13 cellular contexts compared by ENCODE assay signal in genomic region chr10:131149586-131149985, GRCh38.
DNase-seq lines count a peak whose midpoint lies in the region; ATAC-seq and TF ChIP-seq lines count a peak whose summit lies in the region.
"Had no signal": no experiment of that assay in that cellular context is flagged by ENCODE, and none has a peak within 500 bp of the region (broad histone marks: within the 10 kb centered on the region; RNA-seq: fewer than 3 reads in every experiment).

No MANE protein-coding gene starts in this region.

- no peak for ATAC-seq in CD8-positive, alpha-beta T cell
- no peak for ATAC-seq in stimulated activated naive B cell treated with anti-CD40 and anti-IgM and Interleukin-4, amounts not matched to agents 10 μg/mL and 1 μg/mL and 100 μg/mL, for 72 hours (replicated peaks)

- POLR2A ChIA-PET in CD8-positive, alpha-beta T cell (lab: Charles Lee) = no interaction called here

- TF ChIP-seq CTCF in CD14-positive monocyte (IDR thresholded peaks at IDR 0.05) (no peak), thyroid gland (IDR thresholded peaks at IDR 0.05) (no peak)
- no peak for TF ChIP-seq CTCF in CD8-positive, alpha-beta T cell (IDR thresholded peaks at IDR 0.05)

- no peaks in the 10 kb centered on the region for H3K27me3 ChIP-seq in thyroid gland
- no peaks in the 10 kb centered on the region for H3K27me3 ChIP-seq in CD8-positive, alpha-beta T cell (ENCODE audit: insufficient read depth, low read length)

- no peak overlapping the region for H3K4me3 ChIP-seq in thyroid gland (replicated peaks in 1 of 3)
- H3K4me3 ChIP-seq in CD8-positive, alpha-beta T cell (ENCODE audit: low read depth, low read length) = no peak overlapping the region
- H3K4me3 ChIP-seq: HAP-1 had no signal

- H3K36me3 Mint-ChIP-seq in CD14-positive monocyte = no peaks in the 10 kb centered on the region
- no peaks in the 10 kb centered on the region for H3K36me3 Mint-ChIP-seq in CD8-positive, alpha-beta T cell
- no peaks in the 10 kb centered on the region for H3K36me3 Mint-ChIP-seq in stimulated activated naive B cell treated with anti-CD40 and anti-IgM and Interleukin-4, amounts not matched to agents 10 μg/mL and 1 μg/mL and 100 μg/mL, for 72 hours
- H3K36me3 Mint-ChIP-seq: CD4-positive, CD25-positive, alpha-beta regulatory T cell had no signal

- intact Hi-C loops in CD14-positive monocyte (cut with micrococcal nuclease) = no loop called here
- intact Hi-C loops in posterior vena cava (cut with DNase I) = no loop called here
- intact Hi-C loops in thyroid gland (cut with DNase I) = no loop called here
- intact Hi-C loops in CD8-positive, alpha-beta T cell (cut with DNase I, micrococcal nuclease) = no loop called here

- peaks cover 15 to 41% (median 23%) of the 10 kb centered on the region in 7 donors for H3K9me3 Mint-ChIP-seq in CD14-positive monocyte
- peaks cover 10% of the 10 kb centered on the region for H3K9me3 Mint-ChIP-seq in CD8-positive, alpha-beta T cell
- H3K9me3 Mint-ChIP-seq in stimulated activated naive B cell treated with anti-CD40 and anti-IgM and Interleukin-4, amounts not matched to agents 10 μg/mL and 1 μg/mL and 100 μg/mL, for 72 hours = peaks cover 17 to 23% of the 10 kb centered on the region in 2 donors

- peaks cover 0 to 1% (median 0%) of the 10 kb centered on the region in 3 donors for H3K27me3 Mint-ChIP-seq in CD14-positive monocyte (ENCODE audit: low read depth in 3 of 3)
- peaks cover 4% of the 10 kb centered on the region for H3K27me3 Mint-ChIP-seq in CD8-positive, alpha-beta T cell (ENCODE audit: low read depth)
- no peaks in the 10 kb centered on the region for H3K27me3 Mint-ChIP-seq in stimulated activated naive B cell treated with anti-CD40 and anti-IgM and Interleukin-4, amounts not matched to agents 10 μg/mL and 1 μg/mL and 100 μg/mL, for 72 hours

- H3K27ac ChIP-seq in thyroid gland = peak overlapping the region in 2 of 3 donors; percentile 8 to 73
- no peak overlapping the region for H3K27ac ChIP-seq in CD8-positive, alpha-beta T cell (ENCODE audit: low read depth, low read length)

- no peak for TF ChIP-seq POLR2A in thyroid gland (IDR thresholded peaks at IDR 0.05)

- H3K4me1 ChIP-seq in thyroid gland = peaks cover 15 to 40% of the 10 kb centered on the region in 2 donors
- no peaks in the 10 kb centered on the region for H3K4me1 ChIP-seq in CD8-positive, alpha-beta T cell (ENCODE audit: insufficient read depth, low read length)
- H3K4me1 ChIP-seq: HAP-1 had no signal

- no peak overlapping the region for H3K4me3 Mint-ChIP-seq in CD14-positive monocyte
- H3K4me3 Mint-ChIP-seq in CD8-positive, alpha-beta T cell = no peak overlapping the region
- H3K4me3 Mint-ChIP-seq in stimulated activated naive B cell treated with anti-CD40 and anti-IgM and Interleukin-4, amounts not matched to agents 10 μg/mL and 1 μg/mL and 100 μg/mL, for 72 hours = no peak overlapping the region
- H3K4me3 Mint-ChIP-seq: CD4-positive, CD25-positive, alpha-beta regulatory T cell; CD8-positive, alpha-beta memory T cell; HFFc6 had no signal

- 68 to 85% methylated on average over 4 to 10 of the region's 10 CpGs for WGBS in thyroid gland, 2 donors

- CTCF ChIA-PET in CD8-positive, alpha-beta T cell (lab: Charles Lee) = no interaction called here

- no peaks in the 10 kb centered on the region for H3K9me3 ChIP-seq in thyroid gland
- no peaks in the 10 kb centered on the region for H3K9me3 ChIP-seq in CD8-positive, alpha-beta T cell (ENCODE audit: low read length)
- H3K9me3 ChIP-seq: HAP-1 had no signal

- peak; percentile 30 for DNase-seq in CD14-positive monocyte (ENCODE audit: low spot score)
- DNase-seq in posterior vena cava (ENCODE audit: low spot score) = peak; percentile 58
- no peak for DNase-seq in thyroid gland
- DNase-seq in CD8-positive, alpha-beta T cell = no peak
- DNase-seq in stimulated activated naive B cell treated with anti-CD40 and anti-IgM and Interleukin-4, amounts not matched to agents 10 μg/mL and 1 μg/mL and 100 μg/mL, for 72 hours = no peak
- DNase-seq in NCI-H526 treated with DMSO at 0.1 percent for 48 hours (lab: John Stamatoyannopoulos, UW) = no peak
- DNase-seq: CD4-positive, CD25-positive, alpha-beta regulatory T cell; CD8-positive, alpha-beta memory T cell; DMS 273 treated with DMSO at 0.1 percent for 48 hours; DMS79; GOT3; HFFc6 had no signal

- no peaks in the 10 kb centered on the region for H3K4me1 Mint-ChIP-seq in CD14-positive monocyte
- H3K4me1 Mint-ChIP-seq in CD8-positive, alpha-beta T cell (ENCODE audit: low read depth) = no peaks in the 10 kb centered on the region
- no peaks in the 10 kb centered on the region for H3K4me1 Mint-ChIP-seq in stimulated activated naive B cell treated with anti-CD40 and anti-IgM and Interleukin-4, amounts not matched to agents 10 μg/mL and 1 μg/mL and 100 μg/mL, for 72 hours
- H3K4me1 Mint-ChIP-seq: CD4-positive, CD25-positive, alpha-beta regulatory T cell; CD8-positive, alpha-beta memory T cell had no signal

- no peaks in the 10 kb centered on the region for H3K36me3 ChIP-seq in thyroid gland
- H3K36me3 ChIP-seq in CD8-positive, alpha-beta T cell (ENCODE audit: insufficient read depth, low read length) = no peaks in the 10 kb centered on the region
- H3K36me3 ChIP-seq: HAP-1 had no signal

- no peak overlapping the region for H3K27ac Mint-ChIP-seq in CD14-positive monocyte
- no peak overlapping the region for H3K27ac Mint-ChIP-seq in CD8-positive, alpha-beta T cell
- no peak overlapping the region for H3K27ac Mint-ChIP-seq in stimulated activated naive B cell treated with anti-CD40 and anti-IgM and Interleukin-4, amounts not matched to agents 10 μg/mL and 1 μg/mL and 100 μg/mL, for 72 hours
- H3K27ac Mint-ChIP-seq: CD4-positive, CD25-positive, alpha-beta regulatory T cell; CD8-positive, alpha-beta memory T cell; HFFc6 had no signal

Comparison
In these comparisons a context has a peak if more than half of its experiments do, and no peak if none do; other contexts are left out.
1. DNase-seq: peak in CD14-positive monocyte (single experiment) and posterior vena cava (single experiment); none in thyroid gland (0 of 2), CD8-positive, alpha-beta T cell (0 of 7), stimulated activated naive B cell treated with anti-CD40 and anti-IgM and Interleukin-4, amounts not matched to agents 10 μg/mL and 1 μg/mL and 100 μg/mL, for 72 hours (single experiment) and NCI-H526 treated with DMSO at 0.1 percent for 48 hours (single experiment).